ENCODE assay signal across 8 cellular contexts in the genomic region with DNA sequence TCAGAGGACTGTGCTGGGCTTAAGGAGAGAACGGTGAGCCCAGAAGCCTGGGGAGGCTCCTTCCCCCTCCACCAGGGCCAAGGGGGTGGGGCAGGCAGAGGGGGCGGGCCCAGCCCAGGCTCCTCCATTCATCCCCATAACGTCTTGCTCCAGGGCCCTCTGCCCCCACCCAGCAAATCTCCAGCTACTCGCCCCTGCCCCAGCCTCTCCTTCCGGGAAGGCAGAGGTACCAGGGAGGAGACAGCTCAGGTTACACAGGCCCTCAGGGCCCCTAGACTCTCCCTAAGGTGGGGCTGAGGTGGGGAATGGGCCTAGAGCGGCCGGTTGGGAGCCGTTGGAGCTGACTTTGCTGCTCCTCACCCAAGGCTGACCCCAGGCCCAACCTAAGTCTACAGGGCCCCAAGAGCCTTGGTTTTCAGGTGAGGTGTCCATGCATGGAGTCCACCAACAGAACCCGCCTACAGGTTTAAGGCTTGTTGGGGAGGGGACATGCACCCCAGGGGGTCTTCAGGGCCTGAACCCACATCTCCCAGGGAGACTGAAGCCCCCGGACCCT. TPM values are rescaled to one million over a fixed set of nuclear protein-coding genes. Genes with fewer than 3 reads are reported as not detected.
DNase-seq lines count a peak whose midpoint lies in the region; ATAC-seq and TF ChIP-seq lines count a peak whose summit lies in the region.

No MANE protein-coding gene starts in this region.

- H4K8ac ChIP-seq in mesenchymal stem cell (ENCODE audit: low read length), result peak overlapping the region; percentile 45

- DNase-seq in AG10803 (ENCODE audit: low read depth), result no peak
- no peak for DNase-seq in LNCaP clone FGC (ENCODE audit: low read depth)
- peak; percentile 62 for DNase-seq in cerebellum (ENCODE audit: low spot score)
- no peak for DNase-seq in mesenchymal stem cell
- DNase-seq in activated naive CD4-positive, alpha-beta T cell treated with anti-CD3 and anti-CD28 coated beads, Interleukin-2, amount 50 U/mL, for 72 hours (ENCODE audit: low spot score in 2 of 2), result no peak
- DNase-seq in GM10266 (ENCODE audit: extremely low spot score), result no peak
- DNase-seq in GOT3 (lab: John Stamatoyannopoulos, UW), result no peak

- H2BK12ac ChIP-seq in mesenchymal stem cell (ENCODE audit: low read length in 2 of 2), result peak overlapping the region in 1 of 2 experiments; percentile 37

- peaks cover 0 to 45% of the 10 kb centered on the region in 2 experiments for H3K36me3 ChIP-seq in mesenchymal stem cell (ENCODE audit: control insufficient read depth in 1 of 2, insufficient read depth in 2 of 2, low read depth in 1 of 2, low read length in 2 of 2)

- 20% methylated on average over 6 of the region's 10 CpGs for WGBS in mesenchymal stem cell

- H3K4me2 ChIP-seq in mesenchymal stem cell (ENCODE audit: low read length, poor library complexity, severe bottlenecking), result peak overlapping the region; percentile 92

- H3K79me1 ChIP-seq in mesenchymal stem cell (replicated peaks; ENCODE audit: low read length, poor library complexity, severe bottlenecking), result no peaks in the 10 kb centered on the region

- H3K9me3 Mint-ChIP-seq in activated naive CD4-positive, alpha-beta T cell treated with anti-CD3 and anti-CD28 coated beads, Interleukin-2, amount 50 U/mL, for 72 hours, result no peaks in the 10 kb centered on the region

- peak overlapping the region in 1 of 2 experiments; percentile 79 for H3K18ac ChIP-seq in mesenchymal stem cell (ENCODE audit: low read depth in 1 of 2, low read length in 2 of 2)

- peak overlapping the region; percentile 9 to 63 for H3K14ac ChIP-seq in mesenchymal stem cell (ENCODE audit: low read length in 2 of 2)

- TF ChIP-seq CTCF in AG10803 (conservative IDR thresholded peaks at IDR 0.05; ENCODE audit: low read length) (no peak), LNCaP clone FGC (IDR thresholded peaks at IDR 0.05; ENCODE audit: control insufficient read depth, extremely low read depth, insufficient read depth) (no peak), GM10266 (IDR thresholded peaks at IDR 0.05; ENCODE audit: control insufficient read depth, insufficient read depth, low read depth, missing control alignments) (no peak)

- peak overlapping the region; percentile 79 for H3K27ac ChIP-seq in mesenchymal stem cell (ENCODE audit: low read length, poor library complexity, severe bottlenecking)

- H3K4me3 ChIP-seq in AG10803 (ENCODE audit: low read length) (peak overlapping the region; percentile 46), LNCaP clone FGC (ENCODE audit: low read depth, low read length) (peak overlapping the region; percentile 73), mesenchymal stem cell (ENCODE audit: insufficient read depth in 1 of 2, low read depth in 1 of 2, low read length in 2 of 2) (peak overlapping the region; percentile 79 to 80)

- H3K27ac Mint-ChIP-seq in activated naive CD4-positive, alpha-beta T cell treated with anti-CD3 and anti-CD28 coated beads, Interleukin-2, amount 50 U/mL, for 72 hours, result no peak overlapping the region

- H3K4ac ChIP-seq in mesenchymal stem cell (ENCODE audit: low read depth in 1 of 2, low read length in 2 of 2), result peak overlapping the region in 1 of 2 experiments; percentile 40

- peaks cover 81% of the 10 kb centered on the region for H3K4me1 ChIP-seq in mesenchymal stem cell (ENCODE audit: control insufficient read depth, insufficient read depth, low read depth, low read length)

- H2BK120ac ChIP-seq in mesenchymal stem cell (ENCODE audit: low read depth, low read length), result no peak overlapping the region

- H2BK5ac ChIP-seq in mesenchymal stem cell (ENCODE audit: low read depth, low read length, poor library complexity, severe bottlenecking), result peak overlapping the region; percentile 34

- H3K27me3 ChIP-seq in mesenchymal stem cell (ENCODE audit: control insufficient read depth in 1 of 2, insufficient read depth in 1 of 2, low read length in 2 of 2), result peaks cover 0 to 3% of the 10 kb centered on the region in 2 experiments

- no peaks in the 10 kb centered on the region for H3K36me3 Mint-ChIP-seq in activated naive CD4-positive, alpha-beta T cell treated with anti-CD3 and anti-CD28 coated beads, Interleukin-2, amount 50 U/mL, for 72 hours

- H2BK15ac ChIP-seq in mesenchymal stem cell (ENCODE audit: low read depth, poor library complexity, severe bottlenecking), result peak overlapping the region; percentile 55

- no peak overlapping the region for H2AFZ ChIP-seq in mesenchymal stem cell (ENCODE audit: low read depth, low read length)

- H3K23ac ChIP-seq in mesenchymal stem cell (ENCODE audit: low read length in 2 of 2), result no peak overlapping the region

- H4K91ac ChIP-seq in mesenchymal stem cell (ENCODE audit: low read length), result no peak overlapping the region

- no peak for ATAC-seq in HG03354 (IDR thresholded peaks at IDR 0.05; ENCODE audit: poor library complexity, severe bottlenecking, unreplicated experiment)
- no peak for ATAC-seq in activated naive CD4-positive, alpha-beta T cell treated with anti-CD3 and anti-CD28 coated beads, Interleukin-2, amount 50 U/mL, for 72 hours

- H2AK5ac ChIP-seq in mesenchymal stem cell (ENCODE audit: low read length, severe bottlenecking), result peak overlapping the region; percentile 3

- peak overlapping the region; percentile 63 for H3K9ac ChIP-seq in mesenchymal stem cell (ENCODE audit: low read length)

- H3K9me3 ChIP-seq in mesenchymal stem cell (ENCODE audit: control insufficient read depth, low read length), result no peaks in the 10 kb centered on the region

RNA-seq across cellular contexts. Expression of a gene that starts 1.2 kb away (rescaled TPM):
- total RNA-seq in cerebellum, result 24.6 TPM
- 70.0 TPM for polyA plus RNA-seq in mesenchymal stem cell (2013, experiment 1 of 2)
- 65.1 TPM for polyA plus RNA-seq in mesenchymal stem cell (2013, experiment 2 of 2)
- under 1 TPM; 0.36 to 0.95 TPM for total RNA-seq in activated naive CD4-positive, alpha-beta T cell treated with anti-CD3 and anti-CD28 coated beads, Interleukin-2, amount 50 U/mL, for 72 hours

RNA-seq across cellular contexts. Expression of a gene that starts 21.0 kb away (rescaled TPM):
- total RNA-seq in cerebellum, result 422 TPM
- 2,383 TPM for polyA plus RNA-seq in mesenchymal stem cell (2013, experiment 1 of 2)
- 2,319 TPM for polyA plus RNA-seq in mesenchymal stem cell (2013, experiment 2 of 2)
- total RNA-seq in activated naive CD4-positive, alpha-beta T cell treated with anti-CD3 and anti-CD28 coated beads, Interleukin-2, amount 50 U/mL, for 72 hours, result 1,000 to 10,000 TPM; 2,243 to 2,653 TPM

RNA-seq across cellular contexts. Expression of a gene that starts 41.2 kb away (rescaled TPM):
- 5.4 TPM for total RNA-seq in cerebellum
- 5.4 TPM for polyA plus RNA-seq in mesenchymal stem cell (2013, experiment 1 of 2)
- 5.4 TPM for polyA plus RNA-seq in mesenchymal stem cell (2013, experiment 2 of 2)
- total RNA-seq in activated naive CD4-positive, alpha-beta T cell treated with anti-CD3 and anti-CD28 coated beads, Interleukin-2, amount 50 U/mL, for 72 hours, result 1 to 10 TPM; 5.8 to 6.4 TPM

Comparison
In these comparisons a context has a peak if more than half of its experiments do, and no peak if none do; other contexts are left out.
1. RNA of a gene that starts 1.2 kb away (total RNA-seq): 24.6 TPM in cerebellum (single experiment); 0.36 to 0.95 TPM in activated naive CD4-positive, alpha-beta T cell treated with anti-CD3 and anti-CD28 coated beads, Interleukin-2, amount 50 U/mL, for 72 hours; every median in the first group is over 10 times any median in the second.
2. Peak in every context shown above with its lines, with median percentiles within 50 percentile points of each other: H3K4me3 ChIP-seq.